2 cellular contexts compared by ENCODE assay signal in the genomic region with DNA sequence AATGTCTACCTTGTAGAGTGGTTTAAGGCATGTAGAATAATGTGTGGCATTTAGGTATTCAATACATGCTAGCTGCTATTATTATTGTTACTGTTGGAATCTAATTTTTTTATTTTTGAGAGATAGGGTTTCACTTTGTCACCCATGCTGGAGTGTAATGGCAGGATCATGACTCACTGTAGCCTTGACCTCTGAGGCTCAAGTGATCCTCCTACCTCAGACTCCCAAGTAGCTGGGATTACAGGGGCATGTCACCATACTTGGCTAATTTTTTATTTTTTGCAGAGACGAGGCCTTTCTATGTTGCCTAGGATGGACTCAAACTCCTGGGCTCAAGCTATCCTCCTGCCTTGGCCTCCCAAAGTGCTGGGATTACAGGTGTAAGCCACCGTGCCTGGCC.
TF ChIP-seq lines count a peak whose summit lies in the region.

No MANE protein-coding gene starts in this region.

TF ChIP-seq in HCT116, 20 proteins besides CTCF, POLR2A, EP300 and RAD21:
- TF ChIP-seq, protein P1, sequence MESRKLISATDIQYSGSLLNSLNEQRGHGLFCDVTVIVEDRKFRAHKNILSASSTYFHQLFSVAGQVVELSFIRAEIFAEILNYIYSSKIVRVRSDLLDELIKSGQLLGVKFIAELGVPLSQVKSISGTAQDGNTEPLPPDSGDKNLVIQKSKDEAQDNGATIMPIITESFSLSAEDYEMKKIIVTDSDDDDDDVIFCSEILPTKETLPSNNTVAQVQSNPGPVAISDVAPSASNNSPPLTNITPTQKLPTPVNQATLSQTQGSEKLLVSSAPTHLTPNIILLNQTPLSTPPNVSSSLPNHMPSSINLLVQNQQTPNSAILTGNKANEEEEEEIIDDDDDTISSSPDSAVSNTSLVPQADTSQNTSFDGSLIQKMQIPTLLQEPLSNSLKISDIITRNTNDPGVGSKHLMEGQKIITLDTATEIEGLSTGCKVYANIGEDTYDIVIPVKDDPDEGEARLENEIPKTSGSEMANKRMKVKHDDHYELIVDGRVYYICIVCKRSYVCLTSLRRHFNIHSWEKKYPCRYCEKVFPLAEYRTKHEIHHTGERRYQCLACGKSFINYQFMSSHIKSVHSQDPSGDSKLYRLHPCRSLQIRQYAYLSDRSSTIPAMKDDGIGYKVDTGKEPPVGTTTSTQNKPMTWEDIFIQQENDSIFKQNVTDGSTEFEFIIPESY (IDR thresholded peaks at IDR 0.05; ENCODE audit: extremely low read depth, insufficient replicate concordance, low read length), result no peak
- TF ChIP-seq CBX3 (IDR thresholded peaks at IDR 0.05; ENCODE audit: low read depth), result 0 out of 2 replicates have a peak, but pooled peaks have one; percentile 25
- TF ChIP-seq FOSL1 (IDR thresholded peaks at IDR 0.05; ENCODE audit: low read depth), result 0 out of 2 replicates have a peak, but pooled peaks have one; percentile 18
TF ChIP-seq in HCT116: peak in this region for 2.

TF ChIP-seq in K562, 482 proteins besides CTCF, POLR2A, EP300 and RAD21 (continues in another document):
- TF ChIP-seq, protein P2, sequence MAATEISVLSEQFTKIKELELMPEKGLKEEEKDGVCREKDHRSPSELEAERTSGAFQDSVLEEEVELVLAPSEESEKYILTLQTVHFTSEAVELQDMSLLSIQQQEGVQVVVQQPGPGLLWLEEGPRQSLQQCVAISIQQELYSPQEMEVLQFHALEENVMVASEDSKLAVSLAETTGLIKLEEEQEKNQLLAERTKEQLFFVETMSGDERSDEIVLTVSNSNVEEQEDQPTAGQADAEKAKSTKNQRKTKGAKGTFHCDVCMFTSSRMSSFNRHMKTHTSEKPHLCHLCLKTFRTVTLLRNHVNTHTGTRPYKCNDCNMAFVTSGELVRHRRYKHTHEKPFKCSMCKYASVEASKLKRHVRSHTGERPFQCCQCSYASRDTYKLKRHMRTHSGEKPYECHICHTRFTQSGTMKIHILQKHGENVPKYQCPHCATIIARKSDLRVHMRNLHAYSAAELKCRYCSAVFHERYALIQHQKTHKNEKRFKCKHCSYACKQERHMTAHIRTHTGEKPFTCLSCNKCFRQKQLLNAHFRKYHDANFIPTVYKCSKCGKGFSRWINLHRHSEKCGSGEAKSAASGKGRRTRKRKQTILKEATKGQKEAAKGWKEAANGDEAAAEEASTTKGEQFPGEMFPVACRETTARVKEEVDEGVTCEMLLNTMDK (IDR thresholded peaks at IDR 0.05; ENCODE audit: borderline replicate concordance, insufficient read depth, low read depth, low read length, poor library complexity, severe bottlenecking), result no peak
- TF ChIP-seq ZNF143 (CRISPR knock-in tag; IDR thresholded peaks at IDR 0.05) (no peak), U2AF1 (optimal IDR thresholded peaks at IDR 0.05; ENCODE audit: low read depth, low read length) (no peak), ERF (CRISPR knock-in tag; IDR thresholded peaks at IDR 0.05) (no peak), FUS (optimal IDR thresholded peaks at IDR 0.05; ENCODE audit: low read depth, low read length) (no peak), KDM1A (IDR thresholded peaks at IDR 0.05) (0 out of 4 replicates have a peak, but pooled peaks of 1 of the 2 experiments have one; percentile 18), ZNF717 (CRISPR knock-in tag; IDR thresholded peaks at IDR 0.05) (no peak), TRIM24 (IDR thresholded peaks at IDR 0.05) (0 out of 4 replicates have a peak, but pooled peaks of 1 of the 2 experiments have one; percentile 21), TAF15 (IDR thresholded peaks at IDR 0.05; ENCODE audit: low read depth, low read length) (no peak), TEAD4 (IDR thresholded peaks at IDR 0.05; ENCODE audit: low read length) (no peak), TEAD4 (CRISPR knock-in tag; IDR thresholded peaks at IDR 0.05; ENCODE audit: borderline replicate concordance) (no peak), SP1 (CRISPR knock-in tag; IDR thresholded peaks at IDR 0.05) (no peak), CBFB (CRISPR knock-in tag; IDR thresholded peaks at IDR 0.05) (no peak), YY1 (IDR thresholded peaks at IDR 0.05; ENCODE audit: borderline replicate concordance in 1 of 3, control insufficient read depth in 1 of 3, extremely low read depth in 1 of 3, insufficient read depth in 3 of 3, insufficient read length in 1 of 3, insufficient replicate concordance in 2 of 3, low read depth in 1 of 3, low read length in 2 of 3) (peak in 1 of 3 experiments; percentile 18), ZNF444 (CRISPR knock-in tag; IDR thresholded peaks at IDR 0.05) (no peak), TCF7 (IDR thresholded peaks at IDR 0.05; ENCODE audit: borderline replicate concordance) (no peak), POLR2B (IDR thresholded peaks at IDR 0.05; ENCODE audit: low read depth, partially characterized antibody) (no peak), KDM2B (CRISPR knock-in tag; IDR thresholded peaks at IDR 0.05) (no peak), ZNF77 (CRISPR knock-in tag; IDR thresholded peaks at IDR 0.05) (no peak), FOSL1 (tag; conservative IDR thresholded peaks at IDR 0.05) (peak; percentile 43), MTF1 (CRISPR knock-in tag; IDR thresholded peaks at IDR 0.05; ENCODE audit: borderline replicate concordance) (no peak), ZNF212 (CRISPR knock-in tag; IDR thresholded peaks at IDR 0.05) (no peak), ZFP1 (CRISPR knock-in tag; IDR thresholded peaks at IDR 0.05) (no peak), JUND (IDR thresholded peaks at IDR 0.05; ENCODE audit: borderline replicate concordance, low read depth, low read length) (peak; percentile 31; the same call in 1 of the 2 replicates), JUND (tag; IDR thresholded peaks at IDR 0.05; ENCODE audit: borderline replicate concordance, low read depth, low read length) (no peak), ETV5 (CRISPR knock-in tag; IDR thresholded peaks at IDR 0.05; ENCODE audit: low read depth) (no peak), RAD51 (IDR thresholded peaks at IDR 0.05; ENCODE audit: borderline replicate concordance, low read depth) (no peak), C11orf30 (IDR thresholded peaks at IDR 0.05; ENCODE audit: low read depth) (no peak), HCFC1 (IDR thresholded peaks at IDR 0.05; ENCODE audit: low read depth, low read length) (no peak), CEBPG (CRISPR knock-in tag; IDR thresholded peaks at IDR 0.05) (no peak), CEBPG (tag; conservative IDR thresholded peaks at IDR 0.05 in 1 of 2, IDR thresholded peaks at IDR 0.05 in 1 of 2) (no peak), DNMT1 (IDR thresholded peaks at IDR 0.05) (no peak), NR2F6 (CRISPR knock-in tag; IDR thresholded peaks at IDR 0.05) (no peak), HDAC3 (IDR thresholded peaks at IDR 0.05; ENCODE audit: borderline replicate concordance, partially characterized antibody) (no peak), ARID2 (IDR thresholded peaks at IDR 0.05) (no peak), TGIF2 (CRISPR knock-in tag; IDR thresholded peaks at IDR 0.05) (no peak)
- TF ChIP-seq, protein P3, sequence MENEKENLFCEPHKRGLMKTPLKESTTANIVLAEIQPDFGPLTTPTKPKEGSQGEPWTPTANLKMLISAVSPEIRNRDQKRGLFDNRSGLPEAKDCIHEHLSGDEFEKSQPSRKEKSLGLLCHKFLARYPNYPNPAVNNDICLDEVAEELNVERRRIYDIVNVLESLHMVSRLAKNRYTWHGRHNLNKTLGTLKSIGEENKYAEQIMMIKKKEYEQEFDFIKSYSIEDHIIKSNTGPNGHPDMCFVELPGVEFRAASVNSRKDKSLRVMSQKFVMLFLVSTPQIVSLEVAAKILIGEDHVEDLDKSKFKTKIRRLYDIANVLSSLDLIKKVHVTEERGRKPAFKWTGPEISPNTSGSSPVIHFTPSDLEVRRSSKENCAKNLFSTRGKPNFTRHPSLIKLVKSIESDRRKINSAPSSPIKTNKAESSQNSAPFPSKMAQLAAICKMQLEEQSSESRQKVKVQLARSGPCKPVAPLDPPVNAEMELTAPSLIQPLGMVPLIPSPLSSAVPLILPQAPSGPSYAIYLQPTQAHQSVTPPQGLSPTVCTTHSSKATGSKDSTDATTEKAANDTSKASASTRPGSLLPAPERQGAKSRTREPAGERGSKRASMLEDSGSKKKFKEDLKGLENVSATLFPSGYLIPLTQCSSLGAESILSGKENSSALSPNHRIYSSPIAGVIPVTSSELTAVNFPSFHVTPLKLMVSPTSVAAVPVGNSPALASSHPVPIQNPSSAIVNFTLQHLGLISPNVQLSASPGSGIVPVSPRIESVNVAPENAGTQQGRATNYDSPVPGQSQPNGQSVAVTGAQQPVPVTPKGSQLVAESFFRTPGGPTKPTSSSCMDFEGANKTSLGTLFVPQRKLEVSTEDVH (IDR thresholded peaks at IDR 0.05; ENCODE audit: low read depth, partially characterized antibody), result no peak
- TF ChIP-seq, protein P4, sequence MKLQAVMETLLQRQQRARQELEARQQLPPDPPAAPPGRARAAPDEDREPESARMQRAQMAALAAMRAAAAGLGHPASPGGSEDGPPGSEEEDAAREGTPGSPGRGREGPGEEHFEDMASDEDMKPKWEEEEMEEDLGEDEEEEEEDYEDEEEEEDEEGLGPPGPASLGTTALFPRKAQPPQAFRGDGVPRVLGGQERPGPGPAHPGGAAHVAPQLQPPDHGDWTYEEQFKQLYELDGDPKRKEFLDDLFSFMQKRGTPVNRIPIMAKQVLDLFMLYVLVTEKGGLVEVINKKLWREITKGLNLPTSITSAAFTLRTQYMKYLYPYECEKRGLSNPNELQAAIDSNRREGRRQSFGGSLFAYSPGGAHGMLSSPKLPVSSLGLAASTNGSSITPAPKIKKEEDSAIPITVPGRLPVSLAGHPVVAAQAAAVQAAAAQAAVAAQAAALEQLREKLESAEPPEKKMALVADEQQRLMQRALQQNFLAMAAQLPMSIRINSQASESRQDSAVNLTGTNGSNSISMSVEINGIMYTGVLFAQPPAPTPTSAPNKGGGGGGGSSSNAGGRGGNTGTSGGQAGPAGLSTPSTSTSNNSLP (IDR thresholded peaks at IDR 0.05; ENCODE audit: borderline replicate concordance, low read depth, low read length), result no peak
- TF ChIP-seq, protein P5, sequence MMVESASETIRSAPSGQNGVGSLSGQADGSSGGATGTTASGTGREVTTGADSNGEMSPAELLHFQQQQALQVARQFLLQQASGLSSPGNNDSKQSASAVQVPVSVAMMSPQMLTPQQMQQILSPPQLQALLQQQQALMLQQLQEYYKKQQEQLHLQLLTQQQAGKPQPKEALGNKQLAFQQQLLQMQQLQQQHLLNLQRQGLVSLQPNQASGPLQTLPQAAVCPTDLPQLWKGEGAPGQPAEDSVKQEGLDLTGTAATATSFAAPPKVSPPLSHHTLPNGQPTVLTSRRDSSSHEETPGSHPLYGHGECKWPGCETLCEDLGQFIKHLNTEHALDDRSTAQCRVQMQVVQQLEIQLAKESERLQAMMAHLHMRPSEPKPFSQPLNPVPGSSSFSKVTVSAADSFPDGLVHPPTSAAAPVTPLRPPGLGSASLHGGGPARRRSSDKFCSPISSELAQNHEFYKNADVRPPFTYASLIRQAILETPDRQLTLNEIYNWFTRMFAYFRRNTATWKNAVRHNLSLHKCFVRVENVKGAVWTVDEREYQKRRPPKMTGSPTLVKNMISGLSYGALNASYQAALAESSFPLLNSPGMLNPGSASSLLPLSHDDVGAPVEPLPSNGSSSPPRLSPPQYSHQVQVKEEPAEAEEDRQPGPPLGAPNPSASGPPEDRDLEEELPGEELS (CRISPR knock-in tag; IDR thresholded peaks at IDR 0.05; ENCODE audit: borderline replicate concordance), result no peak
- TF ChIP-seq, protein P6, sequence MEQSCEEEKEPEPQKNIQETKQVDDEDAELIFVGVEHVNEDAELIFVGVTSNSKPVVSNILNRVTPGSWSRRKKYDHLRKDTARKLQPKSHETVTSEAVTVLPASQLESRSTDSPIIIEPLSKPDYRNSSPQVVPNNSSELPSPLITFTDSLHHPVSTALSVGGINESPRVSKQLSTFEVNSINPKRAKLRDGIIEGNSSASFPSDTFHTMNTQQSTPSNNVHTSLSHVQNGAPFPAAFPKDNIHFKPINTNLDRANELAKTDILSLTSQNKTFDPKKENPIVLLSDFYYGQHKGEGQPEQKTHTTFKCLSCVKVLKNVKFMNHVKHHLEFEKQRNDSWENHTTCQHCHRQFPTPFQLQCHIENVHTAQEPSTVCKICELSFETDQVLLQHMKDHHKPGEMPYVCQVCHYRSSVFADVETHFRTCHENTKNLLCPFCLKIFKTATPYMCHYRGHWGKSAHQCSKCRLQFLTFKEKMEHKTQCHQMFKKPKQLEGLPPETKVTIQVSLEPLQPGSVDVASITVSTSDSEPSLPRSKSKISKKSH (CRISPR knock-in tag; IDR thresholded peaks at IDR 0.05), result no peak
- TF ChIP-seq, protein P7, sequence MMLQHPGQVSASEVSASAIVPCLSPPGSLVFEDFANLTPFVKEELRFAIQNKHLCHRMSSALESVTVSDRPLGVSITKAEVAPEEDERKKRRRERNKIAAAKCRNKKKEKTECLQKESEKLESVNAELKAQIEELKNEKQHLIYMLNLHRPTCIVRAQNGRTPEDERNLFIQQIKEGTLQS (IDR thresholded peaks at IDR 0.05), result peak; percentile 57; the same call in 1 of the 2 replicates
- TF ChIP-seq, protein P7 (CRISPR knock-in tag; conservative IDR thresholded peaks at IDR 0.05), result no peak
- TF ChIP-seq, protein P8, sequence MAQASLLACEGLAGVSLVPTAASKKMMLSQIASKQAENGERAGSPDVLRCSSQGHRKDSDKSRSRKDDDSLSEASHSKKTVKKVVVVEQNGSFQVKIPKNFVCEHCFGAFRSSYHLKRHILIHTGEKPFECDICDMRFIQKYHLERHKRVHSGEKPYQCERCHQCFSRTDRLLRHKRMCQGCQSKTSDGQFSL (CRISPR knock-in tag; IDR thresholded peaks at IDR 0.05), result no peak
- TF ChIP-seq, protein P8 (tag; IDR thresholded peaks at IDR 0.05), result no peak
- TF ChIP-seq, protein P9, sequence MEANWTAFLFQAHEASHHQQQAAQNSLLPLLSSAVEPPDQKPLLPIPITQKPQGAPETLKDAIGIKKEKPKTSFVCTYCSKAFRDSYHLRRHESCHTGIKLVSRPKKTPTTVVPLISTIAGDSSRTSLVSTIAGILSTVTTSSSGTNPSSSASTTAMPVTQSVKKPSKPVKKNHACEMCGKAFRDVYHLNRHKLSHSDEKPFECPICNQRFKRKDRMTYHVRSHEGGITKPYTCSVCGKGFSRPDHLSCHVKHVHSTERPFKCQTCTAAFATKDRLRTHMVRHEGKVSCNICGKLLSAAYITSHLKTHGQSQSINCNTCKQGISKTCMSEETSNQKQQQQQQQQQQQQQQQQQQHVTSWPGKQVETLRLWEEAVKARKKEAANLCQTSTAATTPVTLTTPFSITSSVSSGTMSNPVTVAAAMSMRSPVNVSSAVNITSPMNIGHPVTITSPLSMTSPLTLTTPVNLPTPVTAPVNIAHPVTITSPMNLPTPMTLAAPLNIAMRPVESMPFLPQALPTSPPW (CRISPR knock-in tag; IDR thresholded peaks at IDR 0.05), result no peak
- TF ChIP-seq, protein P10, sequence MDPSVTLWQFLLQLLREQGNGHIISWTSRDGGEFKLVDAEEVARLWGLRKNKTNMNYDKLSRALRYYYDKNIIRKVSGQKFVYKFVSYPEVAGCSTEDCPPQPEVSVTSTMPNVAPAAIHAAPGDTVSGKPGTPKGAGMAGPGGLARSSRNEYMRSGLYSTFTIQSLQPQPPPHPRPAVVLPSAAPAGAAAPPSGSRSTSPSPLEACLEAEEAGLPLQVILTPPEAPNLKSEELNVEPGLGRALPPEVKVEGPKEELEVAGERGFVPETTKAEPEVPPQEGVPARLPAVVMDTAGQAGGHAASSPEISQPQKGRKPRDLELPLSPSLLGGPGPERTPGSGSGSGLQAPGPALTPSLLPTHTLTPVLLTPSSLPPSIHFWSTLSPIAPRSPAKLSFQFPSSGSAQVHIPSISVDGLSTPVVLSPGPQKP (CRISPR knock-in tag; IDR thresholded peaks at IDR 0.05), result no peak
